24 cellular contexts compared by ENCODE assay signal in the genomic region with DNA sequence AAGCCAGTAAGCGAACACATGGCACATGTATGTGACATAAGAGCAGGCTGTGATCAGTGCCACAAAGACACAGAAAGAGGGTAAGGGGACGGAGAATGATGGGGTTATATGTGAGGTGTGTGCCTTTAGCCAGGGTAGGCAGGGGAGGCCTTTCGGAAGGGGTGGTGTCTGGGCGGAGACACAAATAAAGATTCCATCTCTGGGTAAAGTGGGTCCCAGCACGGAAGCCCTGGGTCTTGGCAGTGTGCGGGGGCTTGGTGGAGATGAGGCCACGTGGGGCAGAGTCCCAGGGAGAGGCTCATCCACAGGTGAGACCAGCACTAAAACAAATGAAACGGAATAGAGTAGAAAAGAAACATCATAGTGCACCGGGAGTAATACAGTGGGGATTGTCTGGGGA. TPM values are rescaled to one million over a fixed set of nuclear protein-coding genes. Genes with fewer than 3 reads are reported as not detected.
DNase-seq lines count a peak whose midpoint lies in the region; ATAC-seq and TF ChIP-seq lines count a peak whose summit lies in the region.
"Had no signal": no experiment of that assay in that cellular context is flagged by ENCODE, and none has a peak within 500 bp of the region (broad histone marks: within the 10 kb centered on the region; RNA-seq: fewer than 3 reads in every experiment).

No MANE protein-coding gene starts in this region.

- H3K36me3 ChIP-seq in fibroblast of lung (ENCODE audit: control insufficient read depth, insufficient read depth, low read length) = no peaks in the 10 kb centered on the region
- H3K36me3 ChIP-seq: BE2C; BLaER1 treated with 17β-estradiol and CSF1 and Interleukin-3, amounts not matched to agents 10 nM and 100 nM had no signal

- H4K20me1 ChIP-seq in fibroblast of lung (ENCODE audit: control insufficient read depth, extremely low read depth, insufficient read depth, low read length) = no peaks in the 10 kb centered on the region
- H4K20me1 ChIP-seq: BLaER1 treated with 17β-estradiol and CSF1 and Interleukin-3, amounts not matched to agents 10 nM and 100 nM had no signal

- peak overlapping the region; percentile 27 for H2AFZ ChIP-seq in fibroblast of lung (ENCODE audit: low read length)
- H2AFZ ChIP-seq: GM23248 had no signal

- H3K4me3 ChIP-seq in fibroblast of lung (replicated peaks in 1 of 4; ENCODE audit: control extremely low read depth in 1 of 4, insufficient read depth in 1 of 4, low read depth in 3 of 4, low read length in 4 of 4) = no peak overlapping the region
- H3K4me3 ChIP-seq: A549; BLaER1 treated with 17β-estradiol and CSF1 and Interleukin-3, amounts not matched to agents 10 nM and 100 nM; GM12878; GM23248 had no signal

- H3K9me3 ChIP-seq in fibroblast of lung (ENCODE audit: control insufficient read depth, insufficient read depth, low read depth, low read length) = no peaks in the 10 kb centered on the region
- H3K9me3 ChIP-seq: A549; BLaER1 treated with 17β-estradiol and CSF1 and Interleukin-3, amounts not matched to agents 10 nM and 100 nM had no signal

- no peak overlapping the region for H3K4me3 Mint-ChIP-seq in activated naive CD4-positive, alpha-beta T cell treated with anti-CD3 and anti-CD28 coated beads, Interleukin-2, amount 50 U/mL, for 24 hours
- no peak overlapping the region for H3K4me3 Mint-ChIP-seq in activated naive CD4-positive, alpha-beta T cell treated with anti-CD3 and anti-CD28 coated beads, Interleukin-2, amount 10 ng/mL, durations not matched to agents 7 days and 5 days
- no peak overlapping the region for H3K4me3 Mint-ChIP-seq in HFFc6
- no peak overlapping the region for H3K4me3 Mint-ChIP-seq in nephron progenitor cell
- H3K4me3 Mint-ChIP-seq: CD14-positive monocyte; CD4-positive, alpha-beta T cell; CD8-positive, alpha-beta memory T cell had no signal

- no peak for DNase-seq in activated naive CD4-positive, alpha-beta T cell treated with anti-CD3 and anti-CD28 coated beads, Interleukin-2, amount 10 ng/mL, durations not matched to agents 7 days and 5 days
- DNase-seq in HFFc6 = no peak
- DNase-seq in fibroblast of lung (ENCODE audit: low read depth in 2 of 2) = no peak
- DNase-seq in NCI-H82 (lab: John Stamatoyannopoulos, UW) = no peak
- DNase-seq in nephron progenitor cell = no peak
- DNase-seq: 8988T; ACHN; AML-193; BE2C; CD4-positive, alpha-beta T cell; CD8-positive, alpha-beta memory T cell; DMS 273 treated with DMSO at 0.1 percent for 48 hours; DMS79; EL; GDM1 had no signal

- CTCF ChIA-PET in activated naive CD4-positive, alpha-beta T cell treated with anti-CD3 and anti-CD28 coated beads, Interleukin-2, amount 10 ng/mL, durations not matched to agents 7 days and 5 days (lab: Charles Lee) = interaction anchor here (5.0 kb wide), 1 partner anchor 111 kb away, joined by 199 read pairs; a partner anchor contains a TSS

- H3K27me3 ChIP-seq in fibroblast of lung (ENCODE audit: control insufficient read depth, insufficient read depth, low read length) = no peaks in the 10 kb centered on the region
- H3K27me3 ChIP-seq: BE2C had no signal

- no peak for TF ChIP-seq CTCF in HFFc6 (IDR thresholded peaks at IDR 0.05)
- TF ChIP-seq CTCF in fibroblast of lung (conservative IDR thresholded peaks at IDR 0.05 in 1 of 2, IDR thresholded peaks at IDR 0.05 in 1 of 2; ENCODE audit: low read depth in 1 of 2, low read length in 2 of 2) = no peak
- TF ChIP-seq CTCF in nephron progenitor cell (IDR thresholded peaks at IDR 0.05) = no peak

- peaks cover 5% of the 10 kb centered on the region for H3K4me1 ChIP-seq in fibroblast of lung (ENCODE audit: control insufficient read depth, extremely low read depth, insufficient read depth, low read length)

- peaks cover 8% of the 10 kb centered on the region for H3K4me1 Mint-ChIP-seq in activated naive CD4-positive, alpha-beta T cell treated with anti-CD3 and anti-CD28 coated beads, Interleukin-2, amount 50 U/mL, for 24 hours
- H3K4me1 Mint-ChIP-seq in activated naive CD4-positive, alpha-beta T cell treated with anti-CD3 and anti-CD28 coated beads, Interleukin-2, amount 10 ng/mL, durations not matched to agents 7 days and 5 days = peaks cover 10% of the 10 kb centered on the region
- peaks cover 44% of the 10 kb centered on the region for H3K4me1 Mint-ChIP-seq in HFFc6 (ENCODE audit: low read depth)
- H3K4me1 Mint-ChIP-seq in nephron progenitor cell = peaks cover 18% of the 10 kb centered on the region

- H3K36me3 Mint-ChIP-seq in activated naive CD4-positive, alpha-beta T cell treated with anti-CD3 and anti-CD28 coated beads, Interleukin-2, amount 50 U/mL, for 24 hours = no peaks in the 10 kb centered on the region
- H3K36me3 Mint-ChIP-seq in activated naive CD4-positive, alpha-beta T cell treated with anti-CD3 and anti-CD28 coated beads, Interleukin-2, amount 10 ng/mL, durations not matched to agents 7 days and 5 days = no peaks in the 10 kb centered on the region
- H3K36me3 Mint-ChIP-seq in HFFc6 (ENCODE audit: low read depth) (no peaks in the 10 kb centered on the region), nephron progenitor cell (ENCODE audit: low read depth) (no peaks in the 10 kb centered on the region)
- H3K36me3 Mint-ChIP-seq: CD14-positive monocyte; CD8-positive, alpha-beta memory T cell had no signal

- peaks cover 5% of the 10 kb centered on the region for H3K27me3 Mint-ChIP-seq in activated naive CD4-positive, alpha-beta T cell treated with anti-CD3 and anti-CD28 coated beads, Interleukin-2, amount 50 U/mL, for 24 hours
- H3K27me3 Mint-ChIP-seq in activated naive CD4-positive, alpha-beta T cell treated with anti-CD3 and anti-CD28 coated beads, Interleukin-2, amount 10 ng/mL, durations not matched to agents 7 days and 5 days = peaks cover 52% of the 10 kb centered on the region
- H3K27me3 Mint-ChIP-seq in HFFc6 (ENCODE audit: insufficient read depth) = peaks cover 1% of the 10 kb centered on the region; the same call in 1 of the 2 replicates
- H3K27me3 Mint-ChIP-seq in nephron progenitor cell (ENCODE audit: low read depth, poor library complexity) = peaks cover 34% of the 10 kb centered on the region

- no peaks in the 10 kb centered on the region for H3K79me2 ChIP-seq in fibroblast of lung (ENCODE audit: control insufficient read depth, insufficient read depth, low read length)

- no peaks in the 10 kb centered on the region for H3K9me3 Mint-ChIP-seq in activated naive CD4-positive, alpha-beta T cell treated with anti-CD3 and anti-CD28 coated beads, Interleukin-2, amount 50 U/mL, for 24 hours
- no peaks in the 10 kb centered on the region for H3K9me3 Mint-ChIP-seq in activated naive CD4-positive, alpha-beta T cell treated with anti-CD3 and anti-CD28 coated beads, Interleukin-2, amount 10 ng/mL, durations not matched to agents 7 days and 5 days
- H3K9me3 Mint-ChIP-seq in HFFc6 = no peaks in the 10 kb centered on the region
- no peaks in the 10 kb centered on the region for H3K9me3 Mint-ChIP-seq in nephron progenitor cell
- H3K9me3 Mint-ChIP-seq: CD4-positive, alpha-beta T cell; CD8-positive, alpha-beta memory T cell; H9 had no signal

- ATAC-seq in HG03571 (IDR thresholded peaks at IDR 0.05; ENCODE audit: unreplicated experiment) = no peak
- ATAC-seq: A549, GM12878, HCT116 had no signal

- no peak overlapping the region for H3K9ac ChIP-seq in fibroblast of lung (ENCODE audit: insufficient read depth, low read length)
- H3K9ac ChIP-seq: BLaER1 treated with 17β-estradiol and CSF1 and Interleukin-3, amounts not matched to agents 10 nM and 100 nM; GM23248 had no signal

- no peak overlapping the region for H3K4me2 ChIP-seq in fibroblast of lung (ENCODE audit: extremely low read depth, insufficient read depth, low read length)
- H3K4me2 ChIP-seq: A549; BLaER1 treated with 17β-estradiol and CSF1 and Interleukin-3, amounts not matched to agents 10 nM and 100 nM had no signal

- no peak overlapping the region for H3K27ac ChIP-seq in fibroblast of lung (ENCODE audit: insufficient read depth, low read length)
- H3K27ac ChIP-seq: A549; BLaER1 treated with 17β-estradiol and CSF1 and Interleukin-3, amounts not matched to agents 10 nM and 100 nM; GM23248 had no signal

- H3K27ac Mint-ChIP-seq in activated naive CD4-positive, alpha-beta T cell treated with anti-CD3 and anti-CD28 coated beads, Interleukin-2, amount 50 U/mL, for 24 hours = peak overlapping the region; percentile 39
- H3K27ac Mint-ChIP-seq in activated naive CD4-positive, alpha-beta T cell treated with anti-CD3 and anti-CD28 coated beads, Interleukin-2, amount 10 ng/mL, durations not matched to agents 7 days and 5 days = no peak overlapping the region
- H3K27ac Mint-ChIP-seq in HFFc6 = 0 out of 2 replicates have a peak overlapping the region, but pooled peaks have one; percentile 1
- H3K27ac Mint-ChIP-seq in nephron progenitor cell = no peak overlapping the region
- H3K27ac Mint-ChIP-seq: CD14-positive monocyte; CD4-positive, alpha-beta T cell; H9 had no signal

RNA-seq across cellular contexts. Expression of a gene that starts 56.4 kb away (rescaled TPM):
- 10 to 100 TPM; 13.4 to 16.0 (median 15.3) TPM for total RNA-seq in HFFc6 (2021; fragmentation: NEBNext Ultra II Directional; extraction: Animal tissue kit (Norgen Biotek cat#: 25700))
- 12.8 and 27.2 TPM in 2 replicates for total RNA-seq in fibroblast of lung
- 8.5 and 12.8 TPM in 2 replicates for polyA plus RNA-seq in fibroblast of lung
- 4.5 and 8.6 TPM in 2 replicates for polyA plus RNA-seq in fibroblast of lung (2012)
- 17.2 and 19.7 TPM in 2 replicates for polyA minus RNA-seq in fibroblast of lung (ENCODE audit: low replicate concordance)

Comparison
In these comparisons a context has a peak if more than half of its experiments do, and no peak if none do; other contexts are left out.
1. H3K27ac Mint-ChIP-seq: peak in activated naive CD4-positive, alpha-beta T cell treated with anti-CD3 and anti-CD28 coated beads, Interleukin-2, amount 50 U/mL, for 24 hours (single experiment) and HFFc6 (single experiment); none in activated naive CD4-positive, alpha-beta T cell treated with anti-CD3 and anti-CD28 coated beads, Interleukin-2, amount 10 ng/mL, durations not matched to agents 7 days and 5 days (single experiment) and nephron progenitor cell (single experiment).